ENCODE assay signal across 16 cellular contexts in genomic region chr10:51129946-51130554, GRCh38. TPM values are rescaled to one million over a fixed set of nuclear protein-coding genes. Genes with fewer than 3 reads are reported as not detected.
DNase-seq lines count a peak whose midpoint lies in the region; ATAC-seq, FAIRE-seq and TF ChIP-seq lines count a peak whose summit lies in the region.
"Had no signal": no experiment of that assay in that cellular context is flagged by ENCODE, and none has a peak within 500 bp of the region (broad histone marks: within the 10 kb centered on the region; RNA-seq: fewer than 3 reads in every experiment).

No MANE protein-coding gene starts in this region.

- H3K36me3 ChIP-seq in RWPE2 (ENCODE audit: low read depth): no peaks in the 10 kb centered on the region
- H3K36me3 ChIP-seq in kidney (ENCODE audit: control insufficient read depth in 1 of 2, insufficient read depth in 2 of 2, low read length in 2 of 2): no peaks in the 10 kb centered on the region
- H3K36me3 ChIP-seq in thyroid gland: no peaks in the 10 kb centered on the region
- H3K36me3 ChIP-seq: BLaER1 treated with 17β-estradiol and CSF1 and Interleukin-3, amounts not matched to agents 10 nM and 100 nM had no signal

- no peak overlapping the region for H3K9ac ChIP-seq in kidney (ENCODE audit: low read length in 2 of 2)
- H3K9ac ChIP-seq: BLaER1 treated with 17β-estradiol and CSF1 and Interleukin-3, amounts not matched to agents 10 nM and 100 nM had no signal

- no peak overlapping the region for H3K27ac Mint-ChIP-seq in activated T-cell treated with anti-CD3 and anti-CD28 coated beads, Interleukin-2, amount 50 U/mL, for 72 hours

- 76 to 79% methylated on average over 2 of the region's 2 CpGs for WGBS in thyroid gland, 2 donors

- peak; percentile 63 for DNase-seq in DMS 273 treated with DMSO at 0.1 percent for 48 hours (lab: John Stamatoyannopoulos, UW)
- DNase-seq in LoVo (ENCODE audit: low spot score): peak; percentile 7
- DNase-seq in RWPE2 (ENCODE audit: low spot score): no peak
- DNase-seq in foreskin keratinocyte: peak in 1 of 2 donors; percentile 53
- DNase-seq in activated T-cell treated with anti-CD3 and anti-CD28 coated beads, Interleukin-2, amount 50 U/mL, for 72 hours: no peak
- no peak for DNase-seq in kidney
- DNase-seq in NCI-H1105 treated with DMSO at 0.1 percent for 48 hours (lab: John Stamatoyannopoulos, UW): no peak
- DNase-seq in thyroid gland: no peak
- DNase-seq: MV-4-11, NCI-H1417 treated with DMSO at 0.1 percent for 48 hours, NCI-H2081, NCI-H510A treated with DMSO at 0.1 percent for 48 hours had no signal

- peaks cover 0 to 6% of the 10 kb centered on the region in 2 donors for H3K9me3 Mint-ChIP-seq in activated T-cell treated with anti-CD3 and anti-CD28 coated beads, Interleukin-2, amount 50 U/mL, for 72 hours

- H3K4me3 ChIP-seq in RWPE2 (ENCODE audit: severe bottlenecking) (no peak overlapping the region), kidney (ENCODE audit: low read length in 2 of 2) (no peak overlapping the region), thyroid gland (replicated peaks in 1 of 3) (no peak overlapping the region)
- H3K4me3 ChIP-seq: BLaER1 treated with 17β-estradiol and CSF1 and Interleukin-3, amounts not matched to agents 10 nM and 100 nM had no signal

- no peaks in the 10 kb centered on the region for H3K27me3 Mint-ChIP-seq in activated T-cell treated with anti-CD3 and anti-CD28 coated beads, Interleukin-2, amount 50 U/mL, for 72 hours (ENCODE audit: low read depth)

- intact Hi-C loops in kidney (cut with DNase I): no loop called here
- intact Hi-C loops in thyroid gland (cut with DNase I): no loop called here

- no peak for FAIRE-seq in kidney (lab: Jason Lieb, UNC)
- FAIRE-seq: A204.1, H54 had no signal

- H3K9me3 ChIP-seq in RWPE2 (ENCODE audit: severe bottlenecking) (no peaks in the 10 kb centered on the region), kidney (ENCODE audit: control insufficient read depth in 1 of 2, low read length in 2 of 2) (no peaks in the 10 kb centered on the region), thyroid gland (no peaks in the 10 kb centered on the region)

- TF ChIP-seq CTCF in RWPE2 (IDR thresholded peaks at IDR 0.05; ENCODE audit: poor library complexity, severe bottlenecking) (no peak), foreskin keratinocyte (conservative IDR thresholded peaks at IDR 0.05) (no peak), kidney (IDR thresholded peaks at IDR 0.05; ENCODE audit: borderline replicate concordance, extremely low read depth, insufficient read depth) (no peak), thyroid gland (IDR thresholded peaks at IDR 0.05) (no peak)

- no peaks in the 10 kb centered on the region for H3K4me1 Mint-ChIP-seq in activated T-cell treated with anti-CD3 and anti-CD28 coated beads, Interleukin-2, amount 50 U/mL, for 72 hours (ENCODE audit: low read depth)

- H3K27me3 ChIP-seq in RWPE2 (ENCODE audit: insufficient read depth, poor library complexity, severe bottlenecking) (no peaks in the 10 kb centered on the region), foreskin keratinocyte (peaks cover 2% of the 10 kb centered on the region), thyroid gland (no peaks in the 10 kb centered on the region)
- H3K27me3 ChIP-seq: BLaER1 treated with 17β-estradiol and CSF1 and Interleukin-3, amounts not matched to agents 10 nM and 100 nM had no signal

- no peaks in the 10 kb centered on the region for H3K36me3 Mint-ChIP-seq in activated T-cell treated with anti-CD3 and anti-CD28 coated beads, Interleukin-2, amount 50 U/mL, for 72 hours (ENCODE audit: insufficient read depth in 2 of 2)

- H3K4me3 Mint-ChIP-seq in activated T-cell treated with anti-CD3 and anti-CD28 coated beads, Interleukin-2, amount 50 U/mL, for 72 hours: no peak overlapping the region

- H3K4me1 ChIP-seq in RWPE2 (ENCODE audit: insufficient read depth, poor library complexity, severe bottlenecking) (peaks cover 5% of the 10 kb centered on the region), foreskin keratinocyte (no peaks in the 10 kb centered on the region), kidney (ENCODE audit: control insufficient read depth in 1 of 2, insufficient read depth in 1 of 2, low read depth in 1 of 2, low read length in 2 of 2) (no peaks in the 10 kb centered on the region), thyroid gland (no peaks in the 10 kb centered on the region)
- H3K4me1 ChIP-seq: BLaER1 treated with 17β-estradiol and CSF1 and Interleukin-3, amounts not matched to agents 10 nM and 100 nM had no signal

- ATAC-seq in RWPE2 (ENCODE audit: low read depth) (peak; percentile 23; the same call in 1 of the 3 replicates), foreskin keratinocyte (peak; percentile 80)
- no peak for ATAC-seq in activated T-cell treated with anti-CD3 and anti-CD28 coated beads, Interleukin-2, amount 50 U/mL, for 72 hours (replicated peaks in 1 of 2)

- H3K27ac ChIP-seq in RWPE2 (ENCODE audit: poor library complexity, severe bottlenecking): no peak overlapping the region
- H3K27ac ChIP-seq in foreskin keratinocyte: no peak overlapping the region
- H3K27ac ChIP-seq in kidney (ENCODE audit: low read depth in 2 of 2, low read length in 2 of 2): no peak overlapping the region
- no peak overlapping the region for H3K27ac ChIP-seq in thyroid gland
- H3K27ac ChIP-seq: BLaER1 treated with 17β-estradiol and CSF1 and Interleukin-3, amounts not matched to agents 10 nM and 100 nM; HL-60 had no signal

- TF ChIP-seq POLR2A in thyroid gland (IDR thresholded peaks at IDR 0.05): no peak

RNA-seq across cellular contexts. Expression of gene PRKG1, which starts 55.8 kb away (rescaled TPM):
- 0.95 TPM in 2 replicates for total RNA-seq in foreskin keratinocyte
- polyA plus RNA-seq in foreskin keratinocyte: 0.17 and 0.21 TPM in 2 replicates
- not detected for total RNA-seq in activated T-cell treated with anti-CD3 and anti-CD28 coated beads, Interleukin-2, amount 50 U/mL, for 72 hours
- 14.8 TPM for total RNA-seq in kidney
- 3.6 TPM for polyA plus RNA-seq in kidney (ENCODE audit: insufficient read depth, low read depth, low replicate concordance)
- total RNA-seq in thyroid gland: 10 to 100 TPM; 26.5 to 72.3 (median 58.1) TPM

Comparison
In these comparisons a context has a peak if more than half of its experiments do, and no peak if none do; other contexts are left out.
1. DNase-seq: peak in DMS 273 treated with DMSO at 0.1 percent for 48 hours (single experiment) and LoVo (single experiment); none in RWPE2 (single experiment), activated T-cell treated with anti-CD3 and anti-CD28 coated beads, Interleukin-2, amount 50 U/mL, for 72 hours (0 of 2), kidney (single experiment), NCI-H1105 treated with DMSO at 0.1 percent for 48 hours (single experiment) and thyroid gland (0 of 2).
2. ATAC-seq: peak in RWPE2 (single experiment) and foreskin keratinocyte (single experiment); none in activated T-cell treated with anti-CD3 and anti-CD28 coated beads, Interleukin-2, amount 50 U/mL, for 72 hours (0 of 2).